In genomic region chr15:66774001-66774814, GRCh38 we compare ENCODE assay signal across 8 cellular contexts.
DNase-seq lines count a peak whose midpoint lies in the region; ATAC-seq and TF ChIP-seq lines count a peak whose summit lies in the region.

No MANE protein-coding gene starts in this region.

- POLR2A ChIA-PET in T-cell (lab: Charles Lee), result interaction anchor here in 1 of 2 donors (0.6 kb wide), 1 partner anchor 145 kb away, joined by 3 read pairs; no protein-coding TSS in a partner anchor

- no peak overlapping the region for H3K27ac ChIP-seq in MM.1S (ENCODE audit: low read length)
- H3K27ac ChIP-seq in brain microvascular endothelial cell, result no peak overlapping the region
- no peak overlapping the region for H3K27ac ChIP-seq in iPS-20b (ENCODE audit: low read length)

- H3K27me3 Mint-ChIP-seq in T-cell, result no peaks in the 10 kb centered on the region

- no peaks in the 10 kb centered on the region for H3K9me3 Mint-ChIP-seq in T-cell

- H3K4me1 Mint-ChIP-seq in T-cell, result no peaks in the 10 kb centered on the region

- H4K20me1 ChIP-seq in MM.1S (ENCODE audit: insufficient read depth, low read length), result no peaks in the 10 kb centered on the region

- DNase-seq in GM12865 (ENCODE audit: low read depth) (peak; percentile 62), MM.1S (peak; percentile 62), T-cell (peak in 30 of 34 experiments; percentile 9 to 59 (median 38)), brain microvascular endothelial cell (peak; percentile 59), cortex of kidney (lab: John Stamatoyannopoulos, UW) (no peak)

- peak; percentile 85 for TF ChIP-seq CTCF in GM12865 (IDR thresholded peaks at IDR 0.05; ENCODE audit: insufficient read depth, low read depth, low read length, missing control alignments)
- peak; percentile 95 for TF ChIP-seq CTCF in MM.1S (IDR thresholded peaks at IDR 0.05; ENCODE audit: low read length)
- TF ChIP-seq CTCF in brain microvascular endothelial cell (IDR thresholded peaks at IDR 0.05; ENCODE audit: low read depth, low read length, missing control alignments), result peak; percentile 99

- H3K9ac ChIP-seq in MM.1S (ENCODE audit: low read length), result no peak overlapping the region
- peak overlapping the region; percentile 65 for H3K9ac ChIP-seq in iPS-20b (ENCODE audit: low read depth, low read length)
- H3K9ac ChIP-seq in skeletal muscle satellite cell (ENCODE audit: low read depth, low read length), result peak overlapping the region; percentile 14

- H3K4me3 ChIP-seq in GM12865 (ENCODE audit: low read depth, low read length) (no peak overlapping the region), MM.1S (ENCODE audit: low read length) (no peak overlapping the region), brain microvascular endothelial cell (ENCODE audit: low read depth, low read length) (no peak overlapping the region), iPS-20b (ENCODE audit: low read length) (peak overlapping the region; percentile 29; the same call in 1 of the 2 replicates), skeletal muscle satellite cell (ENCODE audit: low read length) (no peak overlapping the region)

- ATAC-seq in T-cell (replicated peaks in 1 of 4) (peak; percentile 55 to 79 (median 73)), GM21360 (IDR thresholded peaks at IDR 0.05; ENCODE audit: unreplicated experiment) (no peak)

- CTCF ChIA-PET in T-cell (lab: Charles Lee), result interaction anchor here in 1 of 2 donors (2.1 kb wide), 1 partner anchor 156 kb away, joined by 7 read pairs; no protein-coding TSS in a partner anchor

- in situ Hi-C loops in brain microvascular endothelial cell (cut with HindIII; ENCODE audit: low pct_ligation_motif_present, low sequenced_read_pairs), result no loop called here

- H3K4me1 ChIP-seq in MM.1S (ENCODE audit: low read length) (no peaks in the 10 kb centered on the region), iPS-20b (ENCODE audit: insufficient read depth, low read length) (peaks cover 23% of the 10 kb centered on the region), skeletal muscle satellite cell (ENCODE audit: control insufficient read depth, insufficient read depth, low read length) (peaks cover 26% of the 10 kb centered on the region)

- H3K4me3 Mint-ChIP-seq in T-cell, result no peak overlapping the region

- H3F3A ChIP-seq in MM.1S (ENCODE audit: insufficient read depth, low read length), result no peaks in the 10 kb centered on the region

- H3K36me3 ChIP-seq in MM.1S (replicated peaks; ENCODE audit: insufficient read depth, low read length) (no peaks in the 10 kb centered on the region), brain microvascular endothelial cell (replicated peaks) (no peaks in the 10 kb centered on the region), iPS-20b (ENCODE audit: insufficient read depth, low read depth, low read length) (no peaks in the 10 kb centered on the region), skeletal muscle satellite cell (ENCODE audit: insufficient read depth, low read length) (no peaks in the 10 kb centered on the region)

- H3K36me3 Mint-ChIP-seq in T-cell, result no peaks in the 10 kb centered on the region

- H3K9me3 ChIP-seq in MM.1S (replicated peaks; ENCODE audit: insufficient read depth, low read length) (no peaks in the 10 kb centered on the region), iPS-20b (ENCODE audit: insufficient read depth, low read depth, low read length) (no peaks in the 10 kb centered on the region), skeletal muscle satellite cell (replicated peaks; ENCODE audit: low read length) (no peaks in the 10 kb centered on the region)

- H3K27me3 ChIP-seq in MM.1S (replicated peaks; ENCODE audit: insufficient read depth, low read length) (no peaks in the 10 kb centered on the region), brain microvascular endothelial cell (replicated peaks) (no peaks in the 10 kb centered on the region), iPS-20b (ENCODE audit: insufficient read depth, low read length) (no peaks in the 10 kb centered on the region), skeletal muscle satellite cell (ENCODE audit: control insufficient read depth, insufficient read depth, low read length) (no peaks in the 10 kb centered on the region)

- H3K4me2 ChIP-seq in MM.1S (ENCODE audit: low read depth, low read length) (no peak overlapping the region), skeletal muscle satellite cell (ENCODE audit: low read length) (peak overlapping the region; percentile 22)

- H3K9me2 ChIP-seq in MM.1S (replicated peaks; ENCODE audit: insufficient read depth, low read length), result no peaks in the 10 kb centered on the region

- no peaks in the 10 kb centered on the region for H3K79me2 ChIP-seq in MM.1S (ENCODE audit: low read length)

- no peak overlapping the region for H3K27ac Mint-ChIP-seq in T-cell

- no peak overlapping the region for H2AFZ ChIP-seq in MM.1S (ENCODE audit: low read length)
